Comparison of ENCODE assay signal across 12 cellular contexts in the genomic region with DNA sequence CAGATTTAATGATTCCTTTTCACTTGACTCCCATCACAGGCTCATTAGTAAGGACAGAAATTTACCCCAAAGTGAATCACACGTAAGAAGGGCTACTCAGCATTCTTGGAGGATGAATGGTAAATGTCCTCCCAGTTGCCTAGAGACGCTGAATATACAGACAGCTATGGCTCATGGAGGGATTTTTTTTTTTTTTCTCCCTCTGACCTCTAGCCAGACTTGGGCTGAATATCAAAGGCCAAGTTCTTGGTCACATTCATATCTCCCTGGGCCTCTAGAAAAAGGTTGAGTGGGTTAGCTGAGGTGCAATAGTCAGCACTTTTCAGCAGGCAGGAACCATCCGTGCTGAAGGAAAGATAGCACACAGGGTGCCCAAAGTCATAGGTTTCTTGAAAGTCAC.
DNase-seq lines count a peak whose midpoint lies in the region; ATAC-seq, FAIRE-seq and TF ChIP-seq lines count a peak whose summit lies in the region.
"Had no signal": no experiment of that assay in that cellular context is flagged by ENCODE, and none has a peak within 500 bp of the region (broad histone marks: within the 10 kb centered on the region; RNA-seq: fewer than 3 reads in every experiment).

No MANE protein-coding gene starts in this region.

- peak overlapping the region; percentile 93 for H3K27ac ChIP-seq in astrocyte (ENCODE audit: low read depth, low read length)
- peak overlapping the region; percentile 76 for H3K27ac ChIP-seq in hepatocyte
- H3K27ac ChIP-seq: C4-2B had no signal

- H4K20me1 ChIP-seq in astrocyte (ENCODE audit: insufficient read depth, low read length): no peaks in the 10 kb centered on the region
- no peaks in the 10 kb centered on the region for H4K20me1 ChIP-seq in hepatocyte (ENCODE audit: insufficient read depth, poor library complexity, severe bottlenecking)

- H3K79me2 ChIP-seq in astrocyte (ENCODE audit: insufficient read depth, low read length): no peaks in the 10 kb centered on the region
- H3K79me2 ChIP-seq in hepatocyte: no peaks in the 10 kb centered on the region

- H2AFZ ChIP-seq in astrocyte (ENCODE audit: low read depth, low read length) (no peak overlapping the region), hepatocyte (no peak overlapping the region)

- no peaks in the 10 kb centered on the region for H3K9me3 ChIP-seq in astrocyte (ENCODE audit: insufficient read depth, low read depth, low read length)
- H3K9me3 ChIP-seq in hepatocyte (ENCODE audit: low read depth): no peaks in the 10 kb centered on the region

- H3K9me3 Mint-ChIP-seq in astrocyte (ENCODE audit: unreplicated experiment): no peaks in the 10 kb centered on the region

- TF ChIP-seq CTCF in astrocyte (IDR thresholded peaks at IDR 0.05; ENCODE audit: insufficient read depth, low read depth, low read length) (no peak), hepatocyte (IDR thresholded peaks at IDR 0.05; ENCODE audit: poor library complexity) (no peak)

- H3K27ac Mint-ChIP-seq in astrocyte (ENCODE audit: unreplicated experiment): peak overlapping the region; percentile 100

- peak overlapping the region; percentile 71 for H3K9ac ChIP-seq in astrocyte (ENCODE audit: low read length)

- no peaks in the 10 kb centered on the region for H3K27me3 ChIP-seq in astrocyte (ENCODE audit: insufficient read depth, low read length)
- no peaks in the 10 kb centered on the region for H3K27me3 ChIP-seq in hepatocyte

- peak overlapping the region; percentile 63 for H3K4me3 Mint-ChIP-seq in astrocyte (ENCODE audit: unreplicated experiment)

- peaks cover 26% of the 10 kb centered on the region for H3K4me1 Mint-ChIP-seq in astrocyte (ENCODE audit: low read depth, unreplicated experiment)

- ATAC-seq in Right ventricle myocardium inferior (peak; percentile 84), GM21786 (IDR thresholded peaks at IDR 0.05; ENCODE audit: unreplicated experiment) (no peak), HG03521 (IDR thresholded peaks at IDR 0.05; ENCODE audit: unreplicated experiment) (no peak), GM18868 (IDR thresholded peaks at IDR 0.05; ENCODE audit: unreplicated experiment) (no peak)

- 45% methylated on average over 3 of the region's 3 CpGs for WGBS in hepatocyte (ENCODE audit: low lambda C conversion rate, missing lambda C conversion rate)

- no peaks in the 10 kb centered on the region for H3K36me3 Mint-ChIP-seq in astrocyte (ENCODE audit: low read depth, unreplicated experiment)

- H3K36me3 ChIP-seq in astrocyte (ENCODE audit: insufficient read depth, low read length) (no peaks in the 10 kb centered on the region), hepatocyte (replicated peaks; ENCODE audit: insufficient read depth, low read depth) (no peaks in the 10 kb centered on the region)

- intact Hi-C loops in Right ventricle myocardium inferior (cut with DNase I): loop anchor here (5.0 kb wide), 1 partner anchor 42 kb away; no protein-coding TSS in a partner anchor
- intact Hi-C loops in cardiac septum (cut with DNase I): no loop called here

- H3K4me2 ChIP-seq in astrocyte (ENCODE audit: low read length) (peak overlapping the region; percentile 49), hepatocyte (no peak overlapping the region)

- H3K4me3 ChIP-seq in astrocyte (ENCODE audit: insufficient read depth, low read depth, low read length) (no peak overlapping the region), hepatocyte (no peak overlapping the region)

- H3K9me2 ChIP-seq in hepatocyte (replicated peaks; ENCODE audit: insufficient read depth): no peaks in the 10 kb centered on the region

- H3K27me3 Mint-ChIP-seq in astrocyte (ENCODE audit: low read depth, unreplicated experiment): no peaks in the 10 kb centered on the region

- DNase-seq in Right ventricle myocardium inferior (ENCODE audit: missing footprints): no peak
- no peak for DNase-seq in cardiac septum (ENCODE audit: low spot score)
- peak; percentile 98 for DNase-seq in astrocyte (ENCODE audit: low read depth)
- peak; percentile 78 for DNase-seq in hepatocyte (ENCODE audit: low spot score)
- DNase-seq in urothelium cell line (ENCODE audit: low spot score): peak; percentile 71
- DNase-seq: activated gamma-delta T cell, SHP77 had no signal

- peaks cover 28% of the 10 kb centered on the region for H3K4me1 ChIP-seq in astrocyte (ENCODE audit: insufficient read depth, low read length)
- H3K4me1 ChIP-seq in hepatocyte (ENCODE audit: insufficient read depth): peaks cover 31% of the 10 kb centered on the region

- FAIRE-seq in astrocyte (lab: Jason Lieb, UNC): peak; percentile 72
- FAIRE-seq in urothelium cell line (lab: Jason Lieb, UNC): no peak
- FAIRE-seq: GM19239 had no signal

Comparison
In these comparisons a context has a peak if more than half of its experiments do, and no peak if none do; other contexts are left out.
1. DNase-seq: peak in astrocyte (single experiment), hepatocyte (single experiment) and urothelium cell line (single experiment); none in Right ventricle myocardium inferior (single experiment) and cardiac septum (single experiment).